16 cellular contexts compared by ENCODE assay signal in the genomic region with DNA sequence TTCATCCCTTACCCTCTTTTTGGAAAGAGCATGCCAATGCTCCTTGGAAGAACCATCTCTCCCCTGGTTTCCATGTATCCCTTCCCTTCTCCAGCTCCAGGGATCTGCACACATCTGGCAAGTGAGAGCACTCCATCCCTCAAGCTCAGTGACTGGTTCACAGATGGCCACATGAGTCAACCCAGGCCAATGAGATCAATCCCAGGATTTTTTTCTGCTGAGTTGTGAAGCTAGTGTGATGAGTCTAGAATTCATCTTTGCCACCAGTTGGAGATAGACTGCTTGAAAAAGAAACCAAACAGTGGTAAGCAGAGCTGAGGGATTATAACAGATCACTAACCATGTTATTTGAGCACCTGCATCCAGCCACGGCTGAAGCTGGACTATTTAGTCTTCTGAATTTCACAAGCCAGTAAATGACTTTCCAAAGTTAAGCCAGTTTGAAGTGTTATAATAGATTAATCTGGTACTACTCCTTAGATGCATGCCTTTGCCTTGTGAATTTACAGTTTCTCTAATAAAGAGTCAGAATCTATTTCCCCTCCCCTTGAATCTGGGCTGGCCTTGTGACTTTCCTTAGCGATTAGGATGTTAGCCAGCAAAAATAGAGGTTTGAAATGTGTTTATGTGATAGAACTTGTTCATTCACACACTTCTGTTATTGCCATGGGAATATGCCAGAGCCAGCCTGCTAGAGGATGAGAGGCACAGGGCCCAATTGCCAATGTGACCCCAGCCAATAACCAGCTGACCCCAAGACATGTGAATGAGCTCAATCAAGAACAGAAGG.
DNase-seq lines count a peak whose midpoint lies in the region; ATAC-seq and TF ChIP-seq lines count a peak whose summit lies in the region.
"Had no signal": no experiment of that assay in that cellular context is flagged by ENCODE, and none has a peak within 500 bp of the region (broad histone marks: within the 10 kb centered on the region; RNA-seq: fewer than 3 reads in every experiment).

No MANE protein-coding gene starts in this region.

- H3K4me1 ChIP-seq in HAP-1, result no peaks in the 10 kb centered on the region

- no peak for TF ChIP-seq CTCF in HFFc6 (IDR thresholded peaks at IDR 0.05)
- TF ChIP-seq CTCF in astrocyte of the spinal cord (IDR thresholded peaks at IDR 0.05; ENCODE audit: low read depth, low read length), result no peak

- in situ Hi-C loops in Caki2 (cut with HindIII; ENCODE audit: low pct_unique_long_range_greater_than_20kb, low sequenced_read_pairs), result no loop called here
- in situ Hi-C loops in astrocyte of the spinal cord (cut with HindIII; ENCODE audit: low sequenced_read_pairs), result no loop called here
- in situ Hi-C loops in HAP-1 (cut with MboI; ENCODE audit: low sequenced_read_pairs), result no loop called here

- ATAC-seq in HG03159 (IDR thresholded peaks at IDR 0.05; ENCODE audit: unreplicated experiment), result no peak
- ATAC-seq: left ventricle myocardium superior had no signal

- H3K27ac Mint-ChIP-seq in HFFc6, result peak overlapping the region; percentile 32
- H3K27ac Mint-ChIP-seq: activated CD4-positive, alpha-beta T cell treated with anti-CD3 and anti-CD28 coated beads, Interleukin-2, amount 10 ng/mL, durations not matched to agents 24 days and 14 days; activated naive CD4-positive, alpha-beta T cell treated with anti-CD3 and anti-CD28 coated beads, Interleukin-2, amount 50 U/mL, for 24 hours had no signal

- no peaks in the 10 kb centered on the region for H3K9me3 Mint-ChIP-seq in HFFc6
- H3K9me3 Mint-ChIP-seq: activated naive CD4-positive, alpha-beta T cell treated with anti-CD3 and anti-CD28 coated beads, Interleukin-2, amount 50 U/mL, for 24 hours had no signal

- peaks cover 62% of the 10 kb centered on the region for H3K4me1 Mint-ChIP-seq in HFFc6 (ENCODE audit: low read depth)
- H3K4me1 Mint-ChIP-seq: activated CD4-positive, alpha-beta T cell treated with anti-CD3 and anti-CD28 coated beads, Interleukin-2, amount 10 ng/mL, durations not matched to agents 24 days and 14 days; activated naive CD4-positive, alpha-beta T cell treated with anti-CD3 and anti-CD28 coated beads, Interleukin-2, amount 50 U/mL, for 24 hours had no signal

- peaks cover 2% of the 10 kb centered on the region; the same call in 1 of the 2 replicates for H3K27me3 Mint-ChIP-seq in HFFc6 (ENCODE audit: insufficient read depth)
- H3K27me3 Mint-ChIP-seq: activated CD4-positive, alpha-beta T cell treated with anti-CD3 and anti-CD28 coated beads, Interleukin-2, amount 10 ng/mL, durations not matched to agents 24 days and 14 days; activated naive CD4-positive, alpha-beta T cell treated with anti-CD3 and anti-CD28 coated beads, Interleukin-2, amount 50 U/mL, for 24 hours had no signal

- H3K36me3 Mint-ChIP-seq in HFFc6 (ENCODE audit: low read depth), result peaks cover 6% of the 10 kb centered on the region; the same call in 1 of the 2 replicates
- H3K36me3 Mint-ChIP-seq: activated naive CD4-positive, alpha-beta T cell treated with anti-CD3 and anti-CD28 coated beads, Interleukin-2, amount 50 U/mL, for 24 hours had no signal

- H3K36me3 ChIP-seq in HAP-1 (replicated peaks), result no peaks in the 10 kb centered on the region
- H3K36me3 ChIP-seq: thoracic aorta had no signal

- H3K27me3 ChIP-seq in HAP-1 (ENCODE audit: low read depth), result 0 out of 2 replicates have a peak, but pooled peaks cover 3% of the 10 kb centered on the region

- DNase-seq in Caki2 (ENCODE audit: low read depth) (peak; percentile 49), HFFc6 (peak; percentile 59), astrocyte of the spinal cord (ENCODE audit: low read depth, low spot score) (peak; percentile 61), myocyte (ENCODE audit: low read depth) (peak; percentile 65), HPDE6-E6E7 (ENCODE audit: extremely low spot score) (no peak), HAP-1 (ENCODE audit: low spot score in 2 of 2) (no peak)
- DNase-seq: activated CD4-positive, alpha-beta T cell treated with anti-CD3 and anti-CD28 coated beads, Interleukin-2, amount 10 ng/mL, durations not matched to agents 24 days and 14 days; DMS79; effector CD8-positive, alpha-beta T cell; left ventricle myocardium superior; NCI-H1417 treated with DMSO at 0.1 percent for 48 hours; stimulated activated CD4-positive, alpha-beta T cell treated with anti-CD3 and anti-CD28 coated beads, Interleukin-4, amount 100 ng/mL, for 4 hours; T1000 had no signal

- H3K4me3 Mint-ChIP-seq in HFFc6, result no peak overlapping the region
- H3K4me3 Mint-ChIP-seq: activated CD4-positive, alpha-beta T cell treated with anti-CD3 and anti-CD28 coated beads, Interleukin-2, amount 10 ng/mL, durations not matched to agents 24 days and 14 days; activated naive CD4-positive, alpha-beta T cell treated with anti-CD3 and anti-CD28 coated beads, Interleukin-2, amount 50 U/mL, for 24 hours had no signal

- H3K9me3 ChIP-seq in HAP-1, result no peaks in the 10 kb centered on the region
- H3K9me3 ChIP-seq: thoracic aorta had no signal

- H3K4me3 ChIP-seq in astrocyte of the spinal cord (ENCODE audit: low read depth, low read length) (no peak overlapping the region), HAP-1 (no peak overlapping the region)
- H3K4me3 ChIP-seq: thoracic aorta had no signal

Comparison
In these comparisons a context has a peak if more than half of its experiments do, and no peak if none do; other contexts are left out.
1. DNase-seq: peak in Caki2 (single experiment), HFFc6 (single experiment), astrocyte of the spinal cord (single experiment) and myocyte (single experiment); none in HPDE6-E6E7 (single experiment) and HAP-1 (0 of 2).